26 cellular contexts compared by ENCODE assay signal in the genomic region with DNA sequence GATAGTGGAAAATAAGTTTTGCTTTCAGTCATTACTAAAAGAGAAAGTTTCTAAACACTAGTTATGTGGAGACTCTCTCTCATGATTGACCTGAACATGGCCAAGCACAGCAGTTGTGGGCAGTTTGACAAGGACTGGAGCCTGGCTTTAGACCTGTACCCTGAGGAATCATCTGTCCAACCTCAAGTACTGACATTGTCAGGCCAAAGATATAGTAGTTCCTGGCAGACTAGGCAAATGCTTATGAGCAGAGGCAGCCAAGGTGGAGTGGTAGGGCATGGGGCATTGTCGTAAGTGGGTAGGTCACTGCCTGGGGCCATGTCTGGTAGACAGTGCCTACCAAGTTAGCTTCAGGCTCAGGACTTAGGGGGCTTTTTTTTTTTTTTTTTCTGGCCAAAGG. TPM values are rescaled to one million over a fixed set of nuclear protein-coding genes. Genes with fewer than 3 reads are reported as not detected.
"Had no signal": no experiment of that assay in that cellular context is flagged by ENCODE, and none has a peak within 500 bp of the region (broad histone marks: within the 10 kb centered on the region; RNA-seq: fewer than 3 reads in every experiment).

No MANE protein-coding gene starts in this region.

- DNase-seq: islet precursor cell; mesendoderm; naive B cell; natural killer cell; nephron progenitor cell; occipital lobe; psoas muscle; right lobe of liver; stimulated activated CD4-positive, alpha-beta T cell treated with anti-CD3 and anti-CD28 coated beads, Interleukin-1b, Interleukin-23, amount 100 ng/mL, for 48 hours; stimulated activated CD4-positive, alpha-beta T cell treated with anti-CD3 and anti-CD28 coated beads, Interleukin-2, amount 100 ng/mL, for 48 hours; stimulated activated CD4-positive, alpha-beta T cell treated with anti-CD3 and anti-CD28 coated beads, Interleukin-4, amount 100 ng/mL, for 4 hours; stimulated activated CD8-positive, alpha-beta memory T cell treated with anti-CD3 and anti-CD28 coated beads, Interleukin-4, amount 100 ng/mL, for 48 hours; stimulated activated naive CD4-positive, alpha-beta T cell treated with Interleukin-2 at 50 U/mL for 16 hours; stimulated activated naive CD8-positive, alpha-beta T cell treated with anti-CD3 and anti-CD28 coated beads, Interleukin-15, amount 100 ng/mL, for 72 hours; substantia nigra; uterus had no signal

- H3K36me3 ChIP-seq: neural progenitor cell, neutrophil, right lobe of liver, tibial nerve, uterus had no signal

- ATAC-seq: left lobe of liver; natural killer cell; psoas muscle; right lobe of liver; stimulated activated memory B cell treated with anti-CD40 and anti-IgM and Interleukin-4, amounts not matched to agents 10 μg/mL and 1 μg/mL and 100 μg/mL, for 72 hours; stimulated activated naive CD8-positive, alpha-beta T cell treated with anti-CD3 and anti-CD28 coated beads, Interleukin-15, amount 100 ng/mL, for 72 hours had no signal

- H3K4me3 ChIP-seq: hepatocyte, lung, neural progenitor cell, psoas muscle, right lobe of liver, smooth muscle cell, tibial nerve, uterus had no signal

- H3K4me1 ChIP-seq: neural progenitor cell, parathyroid adenoma, psoas muscle, right lobe of liver, tibial nerve, uterus had no signal

- H3K27me3 ChIP-seq: hepatocyte, neural progenitor cell, neutrophil, right lobe of liver, tibial nerve, uterus had no signal

- H3K27ac ChIP-seq: hepatocyte, neural progenitor cell, neutrophil, parathyroid adenoma, psoas muscle, right lobe of liver, tibial nerve, uterus had no signal

- H3K9me3 ChIP-seq: neutrophil, psoas muscle, right lobe of liver, tibial nerve, uterus had no signal

RNA-seq across cellular contexts. Expression of gene PLAAT1, which starts 20.9 kb away (rescaled TPM):
- total RNA-seq: left lobe of liver, natural killer cell, osteocyte had no signal
